8 cellular contexts compared by ENCODE assay signal in genomic region chr2:212537311-212538155, GRCh38. TPM values are rescaled to one million over a fixed set of nuclear protein-coding genes. Genes with fewer than 3 reads are reported as not detected.
A peak's percentile ranks its signal among the peaks of the same experiment; 100 is the strongest.
DNase-seq lines count a peak whose midpoint lies in the region; ATAC-seq and TF ChIP-seq lines count a peak whose summit lies in the region.

No MANE protein-coding gene starts in this region.

- H3K4me2 ChIP-seq in osteoblast (ENCODE audit: insufficient read depth, low read length): peak overlapping the region; percentile 88

- DNase-seq in AG08396 (ENCODE audit: low spot score): peak; percentile 15
- DNase-seq in glutamatergic neuron: peak; percentile 48
- DNase-seq in osteoblast (ENCODE audit: insufficient read length, low spot score, missing footprints): peak; percentile 72
- no peak for DNase-seq in T-helper 1 cell
- DNase-seq in DMS153 (lab: John Stamatoyannopoulos, UW): no peak
- DNase-seq in stimulated activated CD4-positive, alpha-beta T cell treated with anti-CD3 and anti-CD28 coated beads, Interleukin-1b, Interleukin-23, amount 100 ng/mL, for 48 hours: no peak

- no peaks in the 10 kb centered on the region for H3K79me2 ChIP-seq in osteoblast (ENCODE audit: insufficient read depth, low read length)

- H3K27ac Mint-ChIP-seq in glutamatergic neuron (ENCODE audit: unreplicated experiment): no peak overlapping the region

- H3K4me1 ChIP-seq in osteoblast (ENCODE audit: insufficient read depth, low read length): peaks cover 12% of the 10 kb centered on the region

- no peaks in the 10 kb centered on the region for H4K20me1 ChIP-seq in osteoblast (ENCODE audit: insufficient read depth, low read length)

- peak overlapping the region; percentile 90 for H3K4me3 Mint-ChIP-seq in glutamatergic neuron (ENCODE audit: unreplicated experiment)

- peaks cover 8% of the 10 kb centered on the region for H3K9me3 Mint-ChIP-seq in glutamatergic neuron (ENCODE audit: unreplicated experiment)

- peak; percentile 36 for ATAC-seq in GM21360 (IDR thresholded peaks at IDR 0.05; ENCODE audit: unreplicated experiment)

- H3K4me1 Mint-ChIP-seq in glutamatergic neuron (ENCODE audit: low read depth, unreplicated experiment): peaks cover 9% of the 10 kb centered on the region

- H3K27ac ChIP-seq in osteoblast (ENCODE audit: low read depth, low read length): no peak overlapping the region

- no peaks in the 10 kb centered on the region for H3K9me3 ChIP-seq in osteoblast (ENCODE audit: low read depth, low read length)

- H3K36me3 Mint-ChIP-seq in glutamatergic neuron (ENCODE audit: unreplicated experiment): no peaks in the 10 kb centered on the region

- H3K27me3 Mint-ChIP-seq in glutamatergic neuron (ENCODE audit: unreplicated experiment): peaks cover 11% of the 10 kb centered on the region

- H2AFZ ChIP-seq in osteoblast (ENCODE audit: low read length): peak overlapping the region; percentile 78

- peaks cover 43% of the 10 kb centered on the region for H3K27me3 ChIP-seq in osteoblast (ENCODE audit: insufficient read depth, low read length)

- H3K4me3 ChIP-seq in WI38 (ENCODE audit: low read depth, low read length) (peak overlapping the region; percentile 53), osteoblast (ENCODE audit: insufficient read depth, low read length) (peak overlapping the region; percentile 72)

- TF ChIP-seq CTCF in WI38 (IDR thresholded peaks at IDR 0.05; ENCODE audit: low read depth, low read length): no peak
- no peak for TF ChIP-seq CTCF in glutamatergic neuron (IDR thresholded peaks at IDR 0.05; ENCODE audit: partially characterized antibody, unreplicated experiment)
- TF ChIP-seq CTCF in osteoblast (IDR thresholded peaks at IDR 0.05; ENCODE audit: extremely low read depth, low read depth, low read length): no peak

- H3K36me3 ChIP-seq in osteoblast (ENCODE audit: insufficient read depth, low read length): no peaks in the 10 kb centered on the region

RNA-seq across cellular contexts. Expression of gene ERBB4, which starts 1.1 kb away (rescaled TPM):
- total RNA-seq in glutamatergic neuron (ENCODE audit: unreplicated experiment) (1.8 TPM), osteoblast (under 0.01 TPM in 1 of 2 replicates, not detected in the other)

Comparison
In these comparisons a context has a peak if more than half of its experiments do, and no peak if none do; other contexts are left out.
1. DNase-seq: peak in AG08396 (single experiment), glutamatergic neuron (single experiment) and osteoblast (single experiment); none in T-helper 1 cell (0 of 5), DMS153 (single experiment) and stimulated activated CD4-positive, alpha-beta T cell treated with anti-CD3 and anti-CD28 coated beads, Interleukin-1b, Interleukin-23, amount 100 ng/mL, for 48 hours (single experiment).